Comparison of ENCODE assay signal across 1 cellular context in the genomic region with DNA sequence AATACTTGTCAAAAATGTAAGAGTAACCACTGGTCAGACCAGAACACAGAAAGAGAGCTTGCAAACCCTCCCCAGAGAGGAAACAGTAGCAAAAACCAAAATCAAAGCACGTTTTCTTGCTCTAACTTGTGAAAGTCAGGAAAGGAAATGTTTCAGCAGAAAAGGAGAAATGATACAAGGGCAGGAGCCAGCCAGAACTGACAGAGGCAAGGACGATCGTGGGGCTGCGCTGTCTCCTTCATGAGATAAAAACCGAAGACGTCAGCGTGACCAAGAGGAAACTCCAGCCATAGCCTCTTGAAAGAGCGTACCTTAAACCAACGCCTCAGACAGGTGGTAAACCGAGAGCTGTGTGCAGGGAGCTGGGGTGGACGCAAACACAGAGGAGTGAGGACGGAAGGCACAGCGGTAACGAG.
TF ChIP-seq lines count a peak whose summit lies in the region.

No MANE protein-coding gene starts in this region.

TF ChIP-seq in GM23338, 12 proteins besides CTCF, POLR2A, EP300 and RAD21 (continued from another document):
- TF ChIP-seq, protein P1, sequence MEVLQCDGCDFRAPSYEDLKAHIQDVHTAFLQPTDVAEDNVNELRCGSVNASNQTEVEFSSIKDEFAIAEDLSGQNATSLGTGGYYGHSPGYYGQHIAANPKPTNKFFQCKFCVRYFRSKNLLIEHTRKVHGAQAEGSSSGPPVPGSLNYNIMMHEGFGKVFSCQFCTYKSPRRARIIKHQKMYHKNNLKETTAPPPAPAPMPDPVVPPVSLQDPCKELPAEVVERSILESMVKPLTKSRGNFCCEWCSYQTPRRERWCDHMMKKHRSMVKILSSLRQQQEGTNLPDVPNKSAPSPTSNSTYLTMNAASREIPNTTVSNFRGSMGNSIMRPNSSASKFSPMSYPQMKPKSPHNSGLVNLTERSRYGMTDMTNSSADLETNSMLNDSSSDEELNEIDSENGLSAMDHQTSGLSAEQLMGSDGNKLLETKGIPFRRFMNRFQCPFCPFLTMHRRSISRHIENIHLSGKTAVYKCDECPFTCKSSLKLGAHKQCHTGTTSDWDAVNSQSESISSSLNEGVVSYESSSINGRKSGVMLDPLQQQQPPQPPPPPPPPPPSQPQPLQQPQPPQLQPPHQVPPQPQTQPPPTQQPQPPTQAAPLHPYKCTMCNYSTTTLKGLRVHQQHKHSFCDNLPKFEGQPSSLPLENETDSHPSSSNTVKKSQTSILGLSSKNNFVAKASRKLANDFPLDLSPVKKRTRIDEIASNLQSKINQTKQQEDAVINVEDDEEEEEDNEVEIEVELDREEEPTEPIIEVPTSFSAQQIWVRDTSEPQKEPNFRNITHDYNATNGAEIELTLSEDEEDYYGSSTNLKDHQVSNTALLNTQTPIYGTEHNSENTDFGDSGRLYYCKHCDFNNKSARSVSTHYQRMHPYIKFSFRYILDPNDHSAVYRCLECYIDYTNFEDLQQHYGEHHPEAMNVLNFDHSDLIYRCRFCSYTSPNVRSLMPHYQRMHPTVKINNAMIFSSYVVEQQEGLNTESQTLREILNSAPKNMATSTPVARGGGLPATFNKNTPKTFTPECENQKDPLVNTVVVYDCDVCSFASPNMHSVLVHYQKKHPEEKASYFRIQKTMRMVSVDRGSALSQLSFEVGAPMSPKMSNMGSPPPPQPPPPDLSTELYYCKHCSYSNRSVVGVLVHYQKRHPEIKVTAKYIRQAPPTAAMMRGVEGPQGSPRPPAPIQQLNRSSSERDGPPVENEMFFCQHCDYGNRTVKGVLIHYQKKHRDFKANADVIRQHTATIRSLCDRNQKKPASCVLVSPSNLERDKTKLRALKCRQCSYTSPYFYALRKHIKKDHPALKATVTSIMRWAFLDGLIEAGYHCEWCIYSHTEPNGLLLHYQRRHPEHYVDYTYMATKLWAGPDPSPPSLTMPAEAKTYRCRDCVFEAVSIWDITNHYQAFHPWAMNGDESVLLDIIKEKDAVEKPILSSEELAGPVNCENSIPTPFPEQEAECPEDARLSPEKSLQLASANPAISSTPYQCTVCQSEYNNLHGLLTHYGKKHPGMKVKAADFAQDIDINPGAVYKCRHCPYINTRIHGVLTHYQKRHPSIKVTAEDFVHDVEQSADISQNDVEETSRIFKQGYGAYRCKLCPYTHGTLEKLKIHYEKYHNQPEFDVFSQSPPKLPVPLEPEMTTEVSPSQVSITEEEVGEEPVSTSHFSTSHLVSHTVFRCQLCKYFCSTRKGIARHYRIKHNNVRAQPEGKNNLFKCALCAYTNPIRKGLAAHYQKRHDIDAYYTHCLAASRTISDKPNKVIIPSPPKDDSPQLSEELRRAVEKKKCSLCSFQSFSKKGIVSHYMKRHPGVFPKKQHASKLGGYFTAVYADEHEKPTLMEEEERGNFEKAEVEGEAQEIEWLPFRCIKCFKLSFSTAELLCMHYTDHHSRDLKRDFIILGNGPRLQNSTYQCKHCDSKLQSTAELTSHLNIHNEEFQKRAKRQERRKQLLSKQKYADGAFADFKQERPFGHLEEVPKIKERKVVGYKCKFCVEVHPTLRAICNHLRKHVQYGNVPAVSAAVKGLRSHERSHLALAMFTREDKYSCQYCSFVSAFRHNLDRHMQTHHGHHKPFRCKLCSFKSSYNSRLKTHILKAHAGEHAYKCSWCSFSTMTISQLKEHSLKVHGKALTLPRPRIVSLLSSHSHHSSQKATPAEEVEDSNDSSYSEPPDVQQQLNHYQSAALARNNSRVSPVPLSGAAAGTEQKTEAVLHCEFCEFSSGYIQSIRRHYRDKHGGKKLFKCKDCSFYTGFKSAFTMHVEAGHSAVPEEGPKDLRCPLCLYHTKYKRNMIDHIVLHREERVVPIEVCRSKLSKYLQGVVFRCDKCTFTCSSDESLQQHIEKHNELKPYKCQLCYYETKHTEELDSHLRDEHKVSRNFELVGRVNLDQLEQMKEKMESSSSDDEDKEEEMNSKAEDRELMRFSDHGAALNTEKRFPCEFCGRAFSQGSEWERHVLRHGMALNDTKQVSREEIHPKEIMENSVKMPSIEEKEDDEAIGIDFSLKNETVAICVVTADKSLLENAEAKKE (CRISPR knock-in tag; IDR thresholded peaks at IDR 0.05), result no peak
- TF ChIP-seq JUNB (IDR thresholded peaks at IDR 0.05; ENCODE audit: unreplicated experiment) (no peak), STAT1 (IDR thresholded peaks at IDR 0.05; ENCODE audit: unreplicated experiment) (no peak), NANOG (IDR thresholded peaks at IDR 0.05; ENCODE audit: borderline replicate concordance) (no peak), EZH2 (IDR thresholded peaks at IDR 0.05; ENCODE audit: low read depth, unreplicated experiment) (no peak), ZNF114 (CRISPR knock-in tag; IDR thresholded peaks at IDR 0.05) (no peak), POLR2AphosphoS5 (IDR thresholded peaks at IDR 0.05; ENCODE audit: low read depth) (no peak), ZNF331 (CRISPR knock-in tag; IDR thresholded peaks at IDR 0.05; ENCODE audit: low read depth) (no peak)
- TF ChIP-seq, protein P2, sequence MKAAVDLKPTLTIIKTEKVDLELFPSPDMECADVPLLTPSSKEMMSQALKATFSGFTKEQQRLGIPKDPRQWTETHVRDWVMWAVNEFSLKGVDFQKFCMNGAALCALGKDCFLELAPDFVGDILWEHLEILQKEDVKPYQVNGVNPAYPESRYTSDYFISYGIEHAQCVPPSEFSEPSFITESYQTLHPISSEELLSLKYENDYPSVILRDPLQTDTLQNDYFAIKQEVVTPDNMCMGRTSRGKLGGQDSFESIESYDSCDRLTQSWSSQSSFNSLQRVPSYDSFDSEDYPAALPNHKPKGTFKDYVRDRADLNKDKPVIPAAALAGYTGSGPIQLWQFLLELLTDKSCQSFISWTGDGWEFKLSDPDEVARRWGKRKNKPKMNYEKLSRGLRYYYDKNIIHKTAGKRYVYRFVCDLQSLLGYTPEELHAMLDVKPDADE (IDR thresholded peaks at IDR 0.05), result no peak
- TF ChIP-seq, protein P3, sequence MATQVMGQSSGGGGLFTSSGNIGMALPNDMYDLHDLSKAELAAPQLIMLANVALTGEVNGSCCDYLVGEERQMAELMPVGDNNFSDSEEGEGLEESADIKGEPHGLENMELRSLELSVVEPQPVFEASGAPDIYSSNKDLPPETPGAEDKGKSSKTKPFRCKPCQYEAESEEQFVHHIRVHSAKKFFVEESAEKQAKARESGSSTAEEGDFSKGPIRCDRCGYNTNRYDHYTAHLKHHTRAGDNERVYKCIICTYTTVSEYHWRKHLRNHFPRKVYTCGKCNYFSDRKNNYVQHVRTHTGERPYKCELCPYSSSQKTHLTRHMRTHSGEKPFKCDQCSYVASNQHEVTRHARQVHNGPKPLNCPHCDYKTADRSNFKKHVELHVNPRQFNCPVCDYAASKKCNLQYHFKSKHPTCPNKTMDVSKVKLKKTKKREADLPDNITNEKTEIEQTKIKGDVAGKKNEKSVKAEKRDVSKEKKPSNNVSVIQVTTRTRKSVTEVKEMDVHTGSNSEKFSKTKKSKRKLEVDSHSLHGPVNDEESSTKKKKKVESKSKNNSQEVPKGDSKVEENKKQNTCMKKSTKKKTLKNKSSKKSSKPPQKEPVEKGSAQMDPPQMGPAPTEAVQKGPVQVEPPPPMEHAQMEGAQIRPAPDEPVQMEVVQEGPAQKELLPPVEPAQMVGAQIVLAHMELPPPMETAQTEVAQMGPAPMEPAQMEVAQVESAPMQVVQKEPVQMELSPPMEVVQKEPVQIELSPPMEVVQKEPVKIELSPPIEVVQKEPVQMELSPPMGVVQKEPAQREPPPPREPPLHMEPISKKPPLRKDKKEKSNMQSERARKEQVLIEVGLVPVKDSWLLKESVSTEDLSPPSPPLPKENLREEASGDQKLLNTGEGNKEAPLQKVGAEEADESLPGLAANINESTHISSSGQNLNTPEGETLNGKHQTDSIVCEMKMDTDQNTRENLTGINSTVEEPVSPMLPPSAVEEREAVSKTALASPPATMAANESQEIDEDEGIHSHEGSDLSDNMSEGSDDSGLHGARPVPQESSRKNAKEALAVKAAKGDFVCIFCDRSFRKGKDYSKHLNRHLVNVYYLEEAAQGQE (IDR thresholded peaks at IDR 0.05; ENCODE audit: unreplicated experiment), result no peak
